In genomic region chr1:16924919-16925477, GRCh38 we compare ENCODE assay signal across 18 cellular contexts. TPM values are rescaled to one million over a fixed set of nuclear protein-coding genes. Genes with fewer than 3 reads are reported as not detected.
A peak's percentile ranks its signal among the peaks of the same experiment; 100 is the strongest.
DNase-seq lines count a peak whose midpoint lies in the region; ATAC-seq and TF ChIP-seq lines count a peak whose summit lies in the region.
"Had no signal": no experiment of that assay in that cellular context is flagged by ENCODE, and none has a peak within 500 bp of the region (broad histone marks: within the 10 kb centered on the region; RNA-seq: fewer than 3 reads in every experiment).

No MANE protein-coding gene starts in this region.

- CTCF ChIA-PET in RWPE1 (lab: Yijun Ruan, JAX), result interaction anchor here (0.6 to 2.1 kb wide), 11 partner anchors 9 to 852 kb away, joined by 3 to 5 read pairs (median 3); no protein-coding TSS in a partner anchor

- POLR2A ChIA-PET in RWPE1 (lab: Yijun Ruan, JAX; ENCODE audit: low non-redundant PET), result no interaction called here

- H3K9me3 Mint-ChIP-seq in endothelial cell (ENCODE audit: unreplicated experiment) (no peaks in the 10 kb centered on the region), osteocyte (ENCODE audit: unreplicated experiment) (no peaks in the 10 kb centered on the region)
- H3K9me3 Mint-ChIP-seq: activated CD4-positive, alpha-beta memory T cell treated with anti-CD3 and anti-CD28 coated beads, Interleukin-2, amount 10 ng/mL, durations not matched to agents 7 days and 5 days; CD8-positive, alpha-beta T cell; naive B cell had no signal

- H3K27ac Mint-ChIP-seq in endothelial cell (ENCODE audit: unreplicated experiment) (no peak overlapping the region), osteocyte (ENCODE audit: unreplicated experiment) (no peak overlapping the region)
- H3K27ac Mint-ChIP-seq: activated CD4-positive, alpha-beta memory T cell treated with anti-CD3 and anti-CD28 coated beads, Interleukin-2, amount 10 ng/mL, durations not matched to agents 7 days and 5 days; CD8-positive, alpha-beta T cell had no signal

- intact Hi-C loops in posterior vena cava (cut with DNase I), result loop anchor here in 1 of 2 donors (5.0 kb wide), 1 partner anchor 1083 kb away; no protein-coding TSS in a partner anchor

- DNase-seq in RWPE1 (ENCODE audit: low spot score) (no peak), endothelial cell (ENCODE audit: low spot score) (no peak), posterior vena cava (ENCODE audit: low spot score) (peak; percentile 82), COLO829 (ENCODE audit: low spot score) (no peak), osteocyte (ENCODE audit: extremely low spot score, unreplicated experiment) (no peak)
- DNase-seq: activated CD4-positive, alpha-beta memory T cell treated with anti-CD3 and anti-CD28 coated beads, Interleukin-2, amount 10 ng/mL, durations not matched to agents 7 days and 5 days; activated naive CD4-positive, alpha-beta T cell treated with anti-CD3 and anti-CD28 coated beads, Interleukin-2, amount 50 U/mL, for 16 hours; CD8-positive, alpha-beta T cell; MM.1S; naive B cell; PC-9; testis had no signal

- TF ChIP-seq CTCF in GM12872 (IDR thresholded peaks at IDR 0.05; ENCODE audit: insufficient read depth, low read depth, low read length), result 0 out of 3 replicates have a peak, but pooled peaks have one; percentile 14
- no peak; the same call in 1 of the 2 replicates for TF ChIP-seq CTCF in RWPE1 (conservative IDR thresholded peaks at IDR 0.05; ENCODE audit: low read depth)
- TF ChIP-seq CTCF in endothelial cell (IDR thresholded peaks at IDR 0.05; ENCODE audit: unreplicated experiment), result peak; percentile 32
- TF ChIP-seq CTCF in osteocyte (IDR thresholded peaks at IDR 0.05), result no peak

- H3K4me3 Mint-ChIP-seq in endothelial cell (ENCODE audit: unreplicated experiment) (no peak overlapping the region), osteocyte (ENCODE audit: unreplicated experiment) (no peak overlapping the region)
- H3K4me3 Mint-ChIP-seq: activated CD4-positive, alpha-beta memory T cell treated with anti-CD3 and anti-CD28 coated beads, Interleukin-2, amount 10 ng/mL, durations not matched to agents 7 days and 5 days; CD8-positive, alpha-beta T cell; naive B cell had no signal

- peak overlapping the region; percentile 97 for H3K27ac ChIP-seq in RWPE1
- H3K27ac ChIP-seq: coronary artery, PC-9, testis had no signal

- H3K4me1 Mint-ChIP-seq in endothelial cell (ENCODE audit: unreplicated experiment), result peaks cover 21% of the 10 kb centered on the region
- peaks cover 17% of the 10 kb centered on the region for H3K4me1 Mint-ChIP-seq in osteocyte (ENCODE audit: unreplicated experiment)

- peaks cover 18% of the 10 kb centered on the region for H3K36me3 Mint-ChIP-seq in endothelial cell (ENCODE audit: low read depth, unreplicated experiment)
- no peaks in the 10 kb centered on the region for H3K36me3 Mint-ChIP-seq in osteocyte (ENCODE audit: unreplicated experiment)
- H3K36me3 Mint-ChIP-seq: CD8-positive, alpha-beta T cell; naive B cell had no signal

- ATAC-seq in GM18861 (IDR thresholded peaks at IDR 0.05; ENCODE audit: unreplicated experiment) (no peak), GM18517 (IDR thresholded peaks at IDR 0.05; ENCODE audit: unreplicated experiment) (no peak)
- ATAC-seq: CD8-positive, alpha-beta T cell had no signal

- peaks cover 26% of the 10 kb centered on the region for H3K27me3 Mint-ChIP-seq in endothelial cell (ENCODE audit: unreplicated experiment)
- no peaks in the 10 kb centered on the region for H3K27me3 Mint-ChIP-seq in osteocyte (ENCODE audit: unreplicated experiment)
- H3K27me3 Mint-ChIP-seq: naive B cell had no signal

RNA-seq across cellular contexts. Expression of gene CROCC, which starts 3.3 kb away (rescaled TPM):
- total RNA-seq in endothelial cell (ENCODE audit: unreplicated experiment) (38.9 TPM), posterior vena cava (10 to 100 TPM; 12.6 to 21.6 TPM), osteocyte (31.4 and 34.5 TPM in 2 replicates)

RNA-seq across cellular contexts. Expression of gene RNU1-2, which starts 29.2 kb away (rescaled TPM):
- 3,428 TPM for total RNA-seq in endothelial cell (ENCODE audit: unreplicated experiment)
- total RNA-seq in posterior vena cava, result over 10,000 TPM; 12,584 to 18,986 TPM
- total RNA-seq in osteocyte, result 2,650 and 2,859 TPM in 2 replicates
- total RNA-seq: fibroblast of villous mesenchyme had no signal

RNA-seq across cellular contexts. Expression of gene MFAP2, which starts 55.4 kb away (rescaled TPM):
- total RNA-seq in endothelial cell (ENCODE audit: unreplicated experiment) (154 TPM), posterior vena cava (10 to 100 TPM; 39.0 to 52.1 TPM), osteocyte (169 and 172 TPM in 2 replicates)
- total RNA-seq: CD8-positive, alpha-beta T cell; T-helper 2 cell treated with Interferon-gamma antibody and Interleukin-4, amounts not matched to agents 100 ng/mL and 5 ng/mL, for 36 hours had no signal

Comparison
In these comparisons a context has a peak if more than half of its experiments do, and no peak if none do; other contexts are left out.
1. CTCF ChIP-seq: peak in GM12872 (single experiment) and endothelial cell (single experiment); none in RWPE1 (single experiment) and osteocyte (single experiment).